21 cellular contexts compared by ENCODE assay signal in the genomic region with DNA sequence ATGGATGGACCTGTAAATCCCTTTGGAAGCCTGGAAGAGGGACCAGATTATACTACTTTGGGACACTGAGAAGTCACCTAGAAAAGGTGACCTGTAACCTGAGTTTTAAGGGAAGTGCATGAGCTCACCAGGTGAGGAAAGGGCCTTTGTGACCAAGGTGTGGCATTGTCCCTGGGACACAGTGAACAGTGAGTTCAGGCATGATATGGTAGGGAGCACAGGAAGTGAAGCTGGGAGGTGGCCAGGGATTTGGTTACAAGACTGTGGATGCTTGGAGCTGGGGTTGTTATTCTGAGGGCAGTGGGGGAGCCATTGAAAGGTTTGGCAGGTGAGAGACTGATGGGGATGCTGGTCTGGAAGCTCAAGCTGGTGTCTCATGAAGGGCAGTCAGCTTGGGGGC. TPM values are rescaled to one million over a fixed set of nuclear protein-coding genes. Genes with fewer than 3 reads are reported as not detected.
DNase-seq lines count a peak whose midpoint lies in the region; ATAC-seq and TF ChIP-seq lines count a peak whose summit lies in the region.
"Had no signal": no experiment of that assay in that cellular context is flagged by ENCODE, and none has a peak within 500 bp of the region (broad histone marks: within the 10 kb centered on the region; RNA-seq: fewer than 3 reads in every experiment).

No MANE protein-coding gene starts in this region.

- no peaks in the 10 kb centered on the region for H3K9me3 ChIP-seq in IMR-90 (ENCODE audit: control insufficient read depth, insufficient read depth, low read length)
- H3K9me3 ChIP-seq: body of pancreas, colonic mucosa, thyroid gland had no signal

- H3K23ac ChIP-seq in IMR-90 (ENCODE audit: low read depth, low read length) = no peak overlapping the region

- in situ Hi-C loops in IMR-90 (cut with MboI; ENCODE audit: low sequenced_read_pairs) = no loop called here

- no peak overlapping the region for H3K4ac ChIP-seq in IMR-90 (ENCODE audit: low read depth, low read length)

- no peak overlapping the region for H4K5ac ChIP-seq in IMR-90 (ENCODE audit: low read depth, low read length)

- H3K27me3 Mint-ChIP-seq in WTC11 (ENCODE audit: low read depth) (peaks cover 31% of the 10 kb centered on the region), nephron progenitor cell (ENCODE audit: low read depth, poor library complexity) (peaks cover 67% of the 10 kb centered on the region)
- peaks cover 54% of the 10 kb centered on the region for H3K27me3 Mint-ChIP-seq in activated CD4-positive, alpha-beta T cell treated with anti-CD3 and anti-CD28 coated beads, Interleukin-2, amount 10 ng/mL, durations not matched to agents 24 days and 14 days

- H3K36me3 Mint-ChIP-seq in WTC11 (no peaks in the 10 kb centered on the region), nephron progenitor cell (ENCODE audit: low read depth) (no peaks in the 10 kb centered on the region)
- H3K36me3 Mint-ChIP-seq in activated CD4-positive, alpha-beta T cell treated with anti-CD3 and anti-CD28 coated beads, Interleukin-2, amount 10 ng/mL, durations not matched to agents 24 days and 14 days (ENCODE audit: low read depth) = no peaks in the 10 kb centered on the region
- H3K36me3 Mint-ChIP-seq: mesothelial cell of epicardium; natural killer cell treated with Interleukin-12 subunit alpha and Interleukin-12 subunit beta and Interleukin-15 and Interleukin-18, amount 100 ng/mL, for 72 hours; stimulated activated memory B cell treated with anti-CD40 and anti-IgM and Interleukin-4, amounts not matched to agents 10 μg/mL and 1 μg/mL and 100 μg/mL, for 72 hours had no signal

- H3K4me1 Mint-ChIP-seq in WTC11 (peaks cover 22% of the 10 kb centered on the region), nephron progenitor cell (peaks cover 63% of the 10 kb centered on the region)
- no peaks in the 10 kb centered on the region for H3K4me1 Mint-ChIP-seq in activated CD4-positive, alpha-beta T cell treated with anti-CD3 and anti-CD28 coated beads, Interleukin-2, amount 10 ng/mL, durations not matched to agents 24 days and 14 days
- H3K4me1 Mint-ChIP-seq: stimulated activated memory B cell treated with anti-CD40 and anti-IgM and Interleukin-4, amounts not matched to agents 10 μg/mL and 1 μg/mL and 100 μg/mL, for 72 hours had no signal

- TF ChIP-seq CTCF in IMR-90 (conservative IDR thresholded peaks at IDR 0.05; ENCODE audit: low read depth, low read length) = no peak
- TF ChIP-seq CTCF in WTC11 (IDR thresholded peaks at IDR 0.05) = no peak
- no peak for TF ChIP-seq CTCF in nephron progenitor cell (IDR thresholded peaks at IDR 0.05)

- no peak overlapping the region for H2AK9ac ChIP-seq in IMR-90 (replicated peaks; ENCODE audit: low read depth, low read length, poor library complexity)

- H3K9me1 ChIP-seq in IMR-90 (ENCODE audit: insufficient read depth, low read length) = 0 out of 2 replicates have a peak, but pooled peaks cover 4% of the 10 kb centered on the region

- no peaks in the 10 kb centered on the region for H3K9me3 Mint-ChIP-seq in WTC11
- H3K9me3 Mint-ChIP-seq in nephron progenitor cell = no peaks in the 10 kb centered on the region
- H3K9me3 Mint-ChIP-seq in activated CD4-positive, alpha-beta T cell treated with anti-CD3 and anti-CD28 coated beads, Interleukin-2, amount 10 ng/mL, durations not matched to agents 24 days and 14 days = no peaks in the 10 kb centered on the region
- H3K9me3 Mint-ChIP-seq: CD4-positive, alpha-beta T cell; mesothelial cell of epicardium; natural killer cell treated with Interleukin-12 subunit alpha and Interleukin-12 subunit beta and Interleukin-15 and Interleukin-18, amount 100 ng/mL, for 72 hours had no signal

- H3K4me1 ChIP-seq in IMR-90 (ENCODE audit: control insufficient read depth, insufficient read depth, low read length) = no peaks in the 10 kb centered on the region
- H3K4me1 ChIP-seq: colonic mucosa had no signal

- CTCF ChIA-PET in IMR-90 (lab: Yijun Ruan, JAX) (interaction anchor here (1.6 to 1.8 kb wide), 2 partner anchors 18 to 27 kb away, joined by 6 to 8 read pairs; no protein-coding TSS in a partner anchor), WTC11 (lab: Charles Lee) (interaction anchor here (0.5 to 4.3 kb wide), 8 partner anchors 12 to 91 kb away, joined by 3 to 27 read pairs (median 12); partner anchors contain the start of gene DHCR24)

- intact Hi-C loops in IMR-90 (cut with micrococcal nuclease) = no loop called here
- intact Hi-C loops in activated CD4-positive, alpha-beta T cell treated with anti-CD3 and anti-CD28 coated beads, Interleukin-2, amount 10 ng/mL, durations not matched to agents 24 days and 14 days (cut with micrococcal nuclease) = no loop called here

- no peak overlapping the region for H3K9ac ChIP-seq in IMR-90 (ENCODE audit: low read depth, low read length)
- H3K9ac ChIP-seq: KMS-11 had no signal

- H3K4me2 ChIP-seq in IMR-90 (ENCODE audit: low read depth, low read length) = no peak overlapping the region
- H3K4me2 ChIP-seq: KMS-11 had no signal

- H3K4me3 Mint-ChIP-seq in WTC11 (no peak overlapping the region), nephron progenitor cell (peak overlapping the region; percentile 39)
- H3K4me3 Mint-ChIP-seq in activated CD4-positive, alpha-beta T cell treated with anti-CD3 and anti-CD28 coated beads, Interleukin-2, amount 10 ng/mL, durations not matched to agents 24 days and 14 days = no peak overlapping the region
- H3K4me3 Mint-ChIP-seq: CD4-positive, alpha-beta T cell; mesothelial cell of epicardium; natural killer cell treated with Interleukin-12 subunit alpha and Interleukin-12 subunit beta and Interleukin-15 and Interleukin-18, amount 100 ng/mL, for 72 hours; stimulated activated memory B cell treated with anti-CD40 and anti-IgM and Interleukin-4, amounts not matched to agents 10 μg/mL and 1 μg/mL and 100 μg/mL, for 72 hours had no signal

- H4K20me1 ChIP-seq in IMR-90 (ENCODE audit: insufficient read depth, low read length) = no peaks in the 10 kb centered on the region

- no peak overlapping the region for H2BK20ac ChIP-seq in IMR-90 (ENCODE audit: low read depth, low read length)

- no peaks in the 10 kb centered on the region for H3K79me1 ChIP-seq in IMR-90 (ENCODE audit: low read depth in 1 of 2, low read length in 2 of 2)

- H4K91ac ChIP-seq in IMR-90 (ENCODE audit: insufficient read depth, low read depth, low read length) = no peak overlapping the region

- peaks cover 66% of the 10 kb centered on the region for H3K27me3 ChIP-seq in IMR-90 (ENCODE audit: control insufficient read depth, insufficient read depth, low read length)
- H3K27me3 ChIP-seq: body of pancreas, thyroid gland had no signal

- dilution Hi-C loops in IMR-90 (cut with HindIII; ENCODE audit: low sequenced_read_pairs, unreplicated experiment) = no loop called here

- BruUV-seq in IMR-90 (replicated peaks; lab: Mats Ljungman, UMichigan) = no TSS peak

- H2AFZ ChIP-seq in IMR-90 (replicated peaks; ENCODE audit: low read length, poor library complexity) = no peak overlapping the region

- no peak overlapping the region for H3K56ac ChIP-seq in IMR-90 (ENCODE audit: extremely low read depth, insufficient read depth, low read length)

- H2BK120ac ChIP-seq in IMR-90 (ENCODE audit: low read depth, low read length) = no peak overlapping the region

- H2AK5ac ChIP-seq in IMR-90 (ENCODE audit: low read depth, low read length) = 0 out of 2 replicates have a peak overlapping the region, but pooled peaks have one; percentile 46

- no peak overlapping the region for H3K27ac Mint-ChIP-seq in WTC11
- H3K27ac Mint-ChIP-seq in nephron progenitor cell = no peak overlapping the region
- no peak overlapping the region for H3K27ac Mint-ChIP-seq in activated CD4-positive, alpha-beta T cell treated with anti-CD3 and anti-CD28 coated beads, Interleukin-2, amount 10 ng/mL, durations not matched to agents 24 days and 14 days
- H3K27ac Mint-ChIP-seq: CD4-positive, alpha-beta T cell; mesothelial cell of epicardium; natural killer cell treated with Interleukin-12 subunit alpha and Interleukin-12 subunit beta and Interleukin-15 and Interleukin-18, amount 100 ng/mL, for 72 hours; stimulated activated memory B cell treated with anti-CD40 and anti-IgM and Interleukin-4, amounts not matched to agents 10 μg/mL and 1 μg/mL and 100 μg/mL, for 72 hours had no signal

- no peak overlapping the region for H3K27ac ChIP-seq in IMR-90 (ENCODE audit: insufficient read depth, low read length)
- H3K27ac ChIP-seq: body of pancreas, colonic mucosa, KMS-11, thyroid gland had no signal

- H3K14ac ChIP-seq in IMR-90 (replicated peaks; ENCODE audit: low read depth, low read length) = no peak overlapping the region

- no peak for TF ChIP-seq RAD21 in IMR-90 (IDR thresholded peaks at IDR 0.05; ENCODE audit: low read length)

- no peak overlapping the region for H2BK15ac ChIP-seq in IMR-90 (ENCODE audit: low read depth, low read length)

- H3K36me3 ChIP-seq in IMR-90 (ENCODE audit: control insufficient read depth, insufficient read depth, low read length) = no peaks in the 10 kb centered on the region
- H3K36me3 ChIP-seq: colonic mucosa, thyroid gland had no signal

- H3K18ac ChIP-seq in IMR-90 (ENCODE audit: low read depth, low read length) = no peak overlapping the region

- no peak overlapping the region for H3K4me3 ChIP-seq in IMR-90 (ENCODE audit: insufficient read depth, low read depth, low read length)
- H3K4me3 ChIP-seq: body of pancreas, colonic mucosa, thyroid gland had no signal

- TF ChIP-seq POLR2A in IMR-90 (IDR thresholded peaks at IDR 0.05; ENCODE audit: low read depth, low read length) = no peak

- POLR2A ChIA-PET in IMR-90 (lab: Charles Lee; ENCODE audit: unreplicated experiment) (no interaction called here), WTC11 (lab: Charles Lee) (no interaction called here)

- H2BK5ac ChIP-seq in IMR-90 (ENCODE audit: low read depth, low read length, poor library complexity, severe bottlenecking) = no peak overlapping the region

- peak; percentile 53 for DNase-seq in DMS153 (lab: John Stamatoyannopoulos, UW)
- no peak for DNase-seq in IMR-90
- DNase-seq in WTC11 (ENCODE audit: low spot score) = no peak
- DNase-seq in nephron progenitor cell = no peak
- DNase-seq in NCI-H526 treated with DMSO at 0.1 percent for 48 hours (lab: John Stamatoyannopoulos, UW) = no peak
- DNase-seq in NCI-H1417 treated with DMSO at 0.1 percent for 48 hours (lab: John Stamatoyannopoulos, UW) = no peak
- no peak for DNase-seq in activated CD4-positive, alpha-beta T cell treated with anti-CD3 and anti-CD28 coated beads, Interleukin-2, amount 10 ng/mL, durations not matched to agents 24 days and 14 days
- DNase-seq: activated CD4-positive, alpha-beta T cell treated with anti-CD3 and anti-CD28 coated beads for 4 hours; body of pancreas; CD4-positive, alpha-beta T cell; colonic mucosa; glutamatergic neuron; left cardiac atrium; NCI-H2171; posterior cingulate gyrus; SW 1271; thyroid gland had no signal

- H4K8ac ChIP-seq in IMR-90 (ENCODE audit: low read depth in 2 of 2, low read length in 2 of 2) = no peak overlapping the region

- ATAC-seq in IMR-90 (ENCODE audit: low read depth) = no peak
- peak; percentile 15 for ATAC-seq in WTC11
- ATAC-seq: body of pancreas; left cardiac atrium; natural killer cell treated with Interleukin-12 subunit alpha and Interleukin-12 subunit beta and Interleukin-15 and Interleukin-18, amount 100 ng/mL, for 72 hours; stimulated activated memory B cell treated with anti-CD40 and anti-IgM and Interleukin-4, amounts not matched to agents 10 μg/mL and 1 μg/mL and 100 μg/mL, for 72 hours had no signal

RNA-seq across cellular contexts. Expression of gene TMEM61, which starts 2.5 kb away (rescaled TPM):
- total RNA-seq in IMR-90 (2012; rRNA removed) (not detected in 2 replicates), WTC11 (2021) (0.41 to 0.74 TPM (median 0.44 TPM) in 3 replicates)
- polyA plus RNA-seq in IMR-90 (2012; rRNA removed) = 0.10 TPM in 1 of 2 replicates, not detected in the other
- not detected in 2 replicates for polyA plus RNA-seq in IMR-90 (2012; cell fraction: cytosol; rRNA removed)
- polyA plus RNA-seq in IMR-90 (2012; cell fraction: nucleus; rRNA removed; ENCODE audit: low replicate concordance) = 0.11 TPM in 1 of 2 replicates, not detected in the other
- total RNA-seq in activated CD4-positive, alpha-beta T cell treated with anti-CD3 and anti-CD28 coated beads, Interleukin-2, amount 10 ng/mL, durations not matched to agents 24 days and 14 days = not detected in 2 replicates
- total RNA-seq: CD4-positive, alpha-beta T cell; natural killer cell treated with Interleukin-12 subunit alpha and Interleukin-12 subunit beta and Interleukin-15 and Interleukin-18, amount 100 ng/mL, for 72 hours had no signal

RNA-seq across cellular contexts. Expression of gene BSND, which starts 20.8 kb away (rescaled TPM):
- total RNA-seq in IMR-90 (2012; rRNA removed) = not detected in 2 replicates
- polyA plus RNA-seq in IMR-90 (2012; rRNA removed) = not detected in 2 replicates
- not detected in 2 replicates for polyA plus RNA-seq in IMR-90 (2012; cell fraction: cytosol; rRNA removed)
- not detected in 2 replicates for polyA plus RNA-seq in IMR-90 (2012; cell fraction: nucleus; rRNA removed; ENCODE audit: low replicate concordance)
- 0.30 to 0.42 TPM (median 0.37 TPM) in 3 replicates for total RNA-seq in WTC11 (2021)
- not detected in 2 replicates for total RNA-seq in activated CD4-positive, alpha-beta T cell treated with anti-CD3 and anti-CD28 coated beads, Interleukin-2, amount 10 ng/mL, durations not matched to agents 24 days and 14 days
- total RNA-seq: body of pancreas; CD4-positive, alpha-beta T cell; colonic mucosa; left cardiac atrium; natural killer cell treated with Interleukin-12 subunit alpha and Interleukin-12 subunit beta and Interleukin-15 and Interleukin-18, amount 100 ng/mL, for 72 hours; thyroid gland had no signal
